ENCODE assay signal across 8 cellular contexts in genomic region chr7:47991741-47992311, GRCh38. TPM values are rescaled to one million over a fixed set of nuclear protein-coding genes. Genes with fewer than 3 reads are reported as not detected.
A peak's percentile ranks its signal among the peaks of the same experiment; 100 is the strongest.
DNase-seq lines count a peak whose midpoint lies in the region; ATAC-seq and TF ChIP-seq lines count a peak whose summit lies in the region.

No MANE protein-coding gene starts in this region.

- H3K4me1 ChIP-seq in HUES64 (ENCODE audit: insufficient read depth, low read length) (peaks cover 25% of the 10 kb centered on the region), adipocyte (ENCODE audit: control insufficient read depth, insufficient read depth, low read length) (peaks cover 5% of the 10 kb centered on the region), left ventricle myocardium inferior (peaks cover 11% of the 10 kb centered on the region), psoas muscle (no peaks in the 10 kb centered on the region), urinary bladder (ENCODE audit: insufficient read depth) (no peaks in the 10 kb centered on the region)

- ATAC-seq in GM21515 (IDR thresholded peaks at IDR 0.05; ENCODE audit: unreplicated experiment), result peak; percentile 99
- peak; percentile 77 to 97 (median 88) for ATAC-seq in psoas muscle

- DNase-seq in DMS79 (lab: John Stamatoyannopoulos, UW) (peak; percentile 13), SW 1271 (lab: John Stamatoyannopoulos, UW) (peak; percentile 12 to 56), adipocyte (ENCODE audit: low read depth) (peak; percentile 84), left ventricle myocardium inferior (peak; percentile 88), psoas muscle (peak; percentile 85 to 91)

- H3K27ac ChIP-seq in HUES64 (ENCODE audit: low read depth, low read length) (peak overlapping the region; percentile 76), left ventricle myocardium inferior (replicated peaks) (peak overlapping the region; percentile 71), psoas muscle (no peak overlapping the region), urinary bladder (ENCODE audit: low read depth) (no peak overlapping the region)

- WGBS in HUES64, result 3% methylated on average over 26 of the region's 26 CpGs
- 5 to 11% (median 5%) methylated on average over 26 of the region's 26 CpGs for WGBS in psoas muscle, 3 donors
- 3% methylated on average over 26 of the region's 26 CpGs for WGBS in urinary bladder

- no peaks in the 10 kb centered on the region for H3K36me3 ChIP-seq in HUES64 (ENCODE audit: insufficient read depth, low read length)
- no peaks in the 10 kb centered on the region for H3K36me3 ChIP-seq in adipocyte (ENCODE audit: control insufficient read depth, insufficient read depth, low read length, severe bottlenecking)
- H3K36me3 ChIP-seq in left ventricle myocardium inferior, result no peaks in the 10 kb centered on the region
- H3K36me3 ChIP-seq in psoas muscle (ENCODE audit: insufficient read depth in 1 of 2, low read depth in 1 of 2), result no peaks in the 10 kb centered on the region
- no peaks in the 10 kb centered on the region for H3K36me3 ChIP-seq in urinary bladder (ENCODE audit: insufficient read depth)

- no peaks in the 10 kb centered on the region for H3K9me3 ChIP-seq in HUES64 (ENCODE audit: insufficient read depth, low read depth, low read length)
- no peaks in the 10 kb centered on the region for H3K9me3 ChIP-seq in adipocyte (ENCODE audit: control insufficient read depth, low read length)
- no peaks in the 10 kb centered on the region for H3K9me3 ChIP-seq in left ventricle myocardium inferior (replicated peaks)
- H3K9me3 ChIP-seq in psoas muscle, result no peaks in the 10 kb centered on the region

- no peaks in the 10 kb centered on the region for H3K27me3 ChIP-seq in HUES64 (ENCODE audit: insufficient read depth, low read length)
- no peaks in the 10 kb centered on the region for H3K27me3 ChIP-seq in adipocyte (replicated peaks; ENCODE audit: control insufficient read depth, insufficient read depth, low read length)
- no peaks in the 10 kb centered on the region for H3K27me3 ChIP-seq in left ventricle myocardium inferior (ENCODE audit: low read depth)
- H3K27me3 ChIP-seq in psoas muscle (ENCODE audit: insufficient read depth in 3 of 3, low read length in 2 of 3), result peaks cover 0 to 4% (median 0%) of the 10 kb centered on the region in 3 donors

- H3K9ac ChIP-seq in HUES64 (ENCODE audit: low read depth, low read length) (peak overlapping the region; percentile 62; the same call in 1 of the 2 replicates), adipocyte (ENCODE audit: low read length) (peak overlapping the region; percentile 74)

- intact Hi-C loops in left ventricle myocardium inferior (cut with micrococcal nuclease) (loop anchor here (5.0 kb wide), 1 partner anchor 120 kb away; no protein-coding TSS in a partner anchor), psoas muscle (cut with DNase I) (loop anchor here (1.0 to 5.0 kb wide), 2 partner anchors 115 to 117 kb away; no protein-coding TSS in a partner anchor)

- peak; percentile 76 for TF ChIP-seq CTCF in left ventricle myocardium inferior (IDR thresholded peaks at IDR 0.05; ENCODE audit: borderline replicate concordance)
- peak; percentile 48 for TF ChIP-seq CTCF in psoas muscle (IDR thresholded peaks at IDR 0.05)

- H3K4me3 ChIP-seq in HUES64 (ENCODE audit: low read length) (peak overlapping the region; percentile 67), adipocyte (ENCODE audit: low read length) (peak overlapping the region; percentile 79), left ventricle myocardium inferior (peak overlapping the region; percentile 70), psoas muscle (peak overlapping the region; percentile 61), urinary bladder (ENCODE audit: low read depth, low read length) (peak overlapping the region; percentile 34)

RNA-seq across cellular contexts. Expression of gene HUS1, which starts 12.4 kb away (rescaled TPM):
- 17.2 TPM for polyA plus RNA-seq in HUES64 (2013, experiment 1 of 2)
- polyA plus RNA-seq in HUES64 (2013, experiment 2 of 2), result 18.4 TPM
- total RNA-seq in left ventricle myocardium inferior, result 26.4 TPM
- 10 to 100 TPM; 26.3 to 30.7 (median 27.3) TPM for total RNA-seq in psoas muscle
- polyA plus RNA-seq in psoas muscle, result 10 to 100 TPM; 17.8 to 29.8 (median 17.8) TPM
- 16.8 TPM for total RNA-seq in urinary bladder
- polyA plus RNA-seq in urinary bladder, result 9.2 TPM

RNA-seq across cellular contexts. Expression of gene SUN3, which starts 37.1 kb away (rescaled TPM):
- polyA plus RNA-seq in HUES64 (2013, experiment 1 of 2), result not detected
- polyA plus RNA-seq in HUES64 (2013, experiment 2 of 2), result not detected
- total RNA-seq in left ventricle myocardium inferior (not detected), psoas muscle (under 1 TPM in 1 of 4 donors, not detected in 3; 0.54 TPM), urinary bladder (not detected)
- polyA plus RNA-seq in psoas muscle (under 1 TPM in 1 of 3 donors, not detected in 2; 0.01 TPM), urinary bladder (not detected)

RNA-seq across cellular contexts. Expression of gene C7orf57, which starts 43.5 kb away (rescaled TPM):
- polyA plus RNA-seq in HUES64 (2013, experiment 1 of 2), result not detected
- 0.25 TPM for polyA plus RNA-seq in HUES64 (2013, experiment 2 of 2)
- total RNA-seq in left ventricle myocardium inferior (not detected), psoas muscle (not detected), urinary bladder (0.21 TPM)
- polyA plus RNA-seq in psoas muscle (under 1 TPM in 2 of 3 donors, not detected in 1; 0.01 to 0.06 TPM), urinary bladder (not detected)

RNA-seq across cellular contexts. Expression of gene PKD1L1, which starts 43.6 kb away (rescaled TPM):
- 0.10 TPM for polyA plus RNA-seq in HUES64 (2013, experiment 1 of 2)
- under 0.01 TPM for polyA plus RNA-seq in HUES64 (2013, experiment 2 of 2)
- total RNA-seq in left ventricle myocardium inferior, result 1.5 TPM
- total RNA-seq in psoas muscle, result 1 to 10 TPM in 3 of 4 donors, under 1 TPM in 1; 0.58 to 1.4 (median 1.1) TPM
- under 1 TPM; 0.56 to 0.79 (median 0.73) TPM for polyA plus RNA-seq in psoas muscle
- 1.3 TPM for total RNA-seq in urinary bladder
- polyA plus RNA-seq in urinary bladder, result 0.19 TPM

Comparison
In these comparisons a context has a peak if more than half of its experiments do, and no peak if none do; other contexts are left out.
1. DNase-seq: peak in every context shown above with its lines; median percentile 88 in left ventricle myocardium inferior; 88 in psoas muscle; 84 in adipocyte; 34 in SW 1271; 13 in DMS79.
2. H3K27ac ChIP-seq: peak in HUES64 (single experiment) and left ventricle myocardium inferior (single experiment); none in psoas muscle (single experiment) and urinary bladder (single experiment).
3. Peak in every context shown above with its lines, with median percentiles within 50 percentile points of each other: H3K4me3 ChIP-seq.